In the genomic region with DNA sequence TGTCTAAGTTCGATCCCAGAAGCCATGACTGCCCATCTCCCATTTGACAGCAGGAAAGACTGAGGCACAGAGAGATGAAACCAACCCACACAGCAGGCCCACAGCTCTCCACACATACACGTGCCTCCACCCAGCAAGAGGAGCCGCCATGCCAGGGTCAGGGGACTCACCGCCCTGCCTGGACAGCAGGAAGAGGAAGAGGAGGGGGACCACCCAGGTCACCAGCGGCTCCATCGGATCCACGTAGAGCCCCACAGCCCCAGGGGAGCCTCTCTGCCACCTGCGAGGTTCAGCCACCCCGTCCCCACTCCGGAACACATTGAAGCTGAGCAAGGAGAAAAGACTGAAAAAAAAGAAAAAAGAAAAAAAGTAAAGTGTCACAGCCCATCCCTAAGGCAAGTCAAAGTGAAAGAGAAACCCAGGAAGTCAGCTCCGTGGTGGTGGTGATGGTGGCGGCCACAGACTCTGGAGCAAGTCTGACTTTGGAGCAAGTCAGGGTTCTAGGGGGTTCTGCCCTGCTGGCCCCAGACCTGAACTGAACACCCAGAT, we compare ENCODE assay signal across 9 cellular contexts. TPM values are rescaled to one million over a fixed set of nuclear protein-coding genes. Genes with fewer than 3 reads are reported as not detected.
DNase-seq lines count a peak whose midpoint lies in the region; ATAC-seq, FAIRE-seq and TF ChIP-seq lines count a peak whose summit lies in the region.
"Had no signal": no experiment of that assay in that cellular context is flagged by ENCODE, and none has a peak within 500 bp of the region (broad histone marks: within the 10 kb centered on the region; RNA-seq: fewer than 3 reads in every experiment).

Gene IL12RB1, minus strand, starts transcription at position 345 of the 549 bp plus-strand sequence. Its CDS starts 111 bp downstream, at position 234.

- no peak within 1 kb of the TSS for H4K91ac ChIP-seq in H9 (ENCODE audit: insufficient read length, low read depth, low read length)

- H3K4me1 Mint-ChIP-seq in activated CD8-positive, alpha-beta T cell treated with anti-CD3 and anti-CD28 coated beads, Interleukin-2, amount 10 ng/mL, durations not matched to agents 7 days and 5 days (ENCODE audit: low read depth): peaks cover 70% of the 10 kb centered on the region
- H3K4me1 Mint-ChIP-seq in H9: no peaks in the 10 kb centered on the region

- H4K20me1 ChIP-seq in hepatocyte (ENCODE audit: insufficient read depth, poor library complexity, severe bottlenecking): no peaks in the 10 kb centered on the region
- H4K20me1 ChIP-seq in H9 (ENCODE audit: control insufficient read depth, insufficient read depth, insufficient read length): no peaks in the 10 kb centered on the region

- no peaks in the 10 kb centered on the region for H3K27me3 ChIP-seq in hepatocyte
- no peaks in the 10 kb centered on the region for H3K27me3 ChIP-seq in H9 (ENCODE audit: insufficient read depth, low read length)

- H2BK20ac ChIP-seq in H9 (ENCODE audit: low read depth, low read length, poor library complexity, severe bottlenecking): no peak within 1 kb of the TSS

- H2BK12ac ChIP-seq in H9 (ENCODE audit: insufficient read length, low read depth, low read length): no peak within 1 kb of the TSS

- H3K4me1 ChIP-seq in hepatocyte (ENCODE audit: insufficient read depth) (no peaks in the 10 kb centered on the region), H9 (ENCODE audit: insufficient read depth, low read length) (no peaks in the 10 kb centered on the region)

- no peaks in the 10 kb centered on the region for H3K9me3 Mint-ChIP-seq in activated CD8-positive, alpha-beta T cell treated with anti-CD3 and anti-CD28 coated beads, Interleukin-2, amount 10 ng/mL, durations not matched to agents 7 days and 5 days (ENCODE audit: insufficient read depth)
- H3K9me3 Mint-ChIP-seq in H9: peaks cover 4 to 8% of the 10 kb centered on the region in 2 experiments; a peak in 3 of 5 replicates

- H3K18ac ChIP-seq in H9 (ENCODE audit: insufficient read length, low read depth, low read length): no peak within 1 kb of the TSS

- H3K27ac Mint-ChIP-seq in activated CD8-positive, alpha-beta T cell treated with anti-CD3 and anti-CD28 coated beads, Interleukin-2, amount 10 ng/mL, durations not matched to agents 7 days and 5 days: peak within 1 kb of the TSS; percentile 99
- no peak within 1 kb of the TSS for H3K27ac Mint-ChIP-seq in H9

- H4K5ac ChIP-seq in H9 (ENCODE audit: insufficient read length, low read depth, low read length): no peak within 1 kb of the TSS

- no peaks in the 10 kb centered on the region for H3K23me2 ChIP-seq in H9 (ENCODE audit: insufficient read length, low read depth, low read length, poor library complexity, severe bottlenecking)

- H3K4me3 ChIP-seq in hepatocyte: no peak within 1 kb of the TSS

- POLR2A ChIA-PET in activated CD8-positive, alpha-beta T cell treated with anti-CD3 and anti-CD28 coated beads, Interleukin-2, amount 10 ng/mL, durations not matched to agents 7 days and 5 days (lab: Charles Lee): interaction anchor here (1.0 to 5.4 kb wide), 7 partner anchors 11 to 195 kb away, joined by 4 to 38 read pairs (median 7); partner anchors contain the start of genes JUND, MAST3 and PIK3R2

- no peak within 1 kb of the TSS for H4K8ac ChIP-seq in H9 (replicated peaks; ENCODE audit: insufficient read length, low read depth, low read length)

- no peak within 1 kb of the TSS for H3K14ac ChIP-seq in H9 (ENCODE audit: insufficient read depth, low read length)

- H3K79me2 ChIP-seq in hepatocyte (no peaks in the 10 kb centered on the region), H9 (ENCODE audit: insufficient read depth, low read length) (no peaks in the 10 kb centered on the region)

- H3K9me2 ChIP-seq in hepatocyte (replicated peaks; ENCODE audit: insufficient read depth): no peaks in the 10 kb centered on the region

- no peaks in the 10 kb centered on the region for H3K27me3 Mint-ChIP-seq in activated CD8-positive, alpha-beta T cell treated with anti-CD3 and anti-CD28 coated beads, Interleukin-2, amount 10 ng/mL, durations not matched to agents 7 days and 5 days (ENCODE audit: low read depth)
- peaks cover 9% of the 10 kb centered on the region for H3K27me3 Mint-ChIP-seq in H9 (ENCODE audit: low read depth)

- H3K23ac ChIP-seq in H9 (ENCODE audit: insufficient read length, low read depth, low read length): no peak within 1 kb of the TSS

- H2BK5ac ChIP-seq in H9 (ENCODE audit: insufficient read length, low read length): no peak within 1 kb of the TSS

- H3K9ac ChIP-seq in H9 (ENCODE audit: extremely low read depth, insufficient read length, low read length): no peak within 1 kb of the TSS

- H3K36me3 Mint-ChIP-seq in activated CD8-positive, alpha-beta T cell treated with anti-CD3 and anti-CD28 coated beads, Interleukin-2, amount 10 ng/mL, durations not matched to agents 7 days and 5 days (ENCODE audit: low read depth): peaks cover 32% of the 10 kb centered on the region
- H3K36me3 Mint-ChIP-seq in H9 (ENCODE audit: insufficient read depth in 1 of 3, low read depth in 3 of 3): no peaks in the 10 kb centered on the region

- H3K36me3 ChIP-seq in KOPT-K1 (ENCODE audit: insufficient read depth, low read length): peaks cover 16% of the 10 kb centered on the region; the same call in 1 of the 2 replicates
- H3K36me3 ChIP-seq in hepatocyte (replicated peaks; ENCODE audit: insufficient read depth, low read depth): no peaks in the 10 kb centered on the region

- CTCF ChIA-PET in activated CD8-positive, alpha-beta T cell treated with anti-CD3 and anti-CD28 coated beads, Interleukin-2, amount 10 ng/mL, durations not matched to agents 7 days and 5 days (lab: Charles Lee): interaction anchor here (0.9 to 1.6 kb wide), 7 partner anchors 12 to 227 kb away, joined by 3 to 6 read pairs (median 4); partner anchors contain the start of gene RPL18A

- H3K9me3 ChIP-seq in KOPT-K1 (ENCODE audit: insufficient read depth, low read length, poor library complexity, severe bottlenecking): no peaks in the 10 kb centered on the region
- no peaks in the 10 kb centered on the region for H3K9me3 ChIP-seq in hepatocyte (ENCODE audit: low read depth)
- no peaks in the 10 kb centered on the region for H3K9me3 ChIP-seq in H9 (ENCODE audit: control insufficient read depth, low read depth, low read length)

- 82% methylated on average over 12 of the region's 12 CpGs for WGBS in hepatocyte (ENCODE audit: low lambda C conversion rate, missing lambda C conversion rate)
- WGBS in H9 (ENCODE audit: extremely low coverage, insufficient read length, low lambda C conversion rate): no CpG with 5 or more reads among the region's 12 CpGs

- no peaks in the 10 kb centered on the region for H3K79me1 ChIP-seq in H9 (ENCODE audit: insufficient read depth, low read depth, low read length, poor library complexity, severe bottlenecking)

- no peak within 1 kb of the TSS for H3K4ac ChIP-seq in H9 (ENCODE audit: low read depth, low read length)

- no peak within 1 kb of the TSS for H2BK120ac ChIP-seq in H9 (ENCODE audit: low read depth, low read length, poor library complexity, severe bottlenecking)

- peak within 1 kb of the TSS; percentile 97 for H3K27ac ChIP-seq in KOPT-K1 (ENCODE audit: low read depth, low read length, poor library complexity, severe bottlenecking)
- H3K27ac ChIP-seq in hepatocyte: no peak within 1 kb of the TSS
- no peak within 1 kb of the TSS for H3K27ac ChIP-seq in H9 (ENCODE audit: insufficient read length, low read depth, low read length)

- H3T11ph ChIP-seq in H9 (ENCODE audit: low read length): no peak within 1 kb of the TSS

- H3K4me2 ChIP-seq in hepatocyte (no peak within 1 kb of the TSS), H9 (ENCODE audit: insufficient read depth, insufficient read length, low read length) (no peak within 1 kb of the TSS)

- peak; percentile 87 for DNase-seq in activated CD8-positive, alpha-beta T cell treated with anti-CD3 and anti-CD28 coated beads, Interleukin-2, amount 10 ng/mL, durations not matched to agents 7 days and 5 days
- DNase-seq in iris pigment epithelial cell (ENCODE audit: low read depth) (peak; percentile 27), NCI-H446 (lab: John Stamatoyannopoulos, UW) (no peak), hepatocyte (ENCODE audit: low spot score) (no peak), urothelium cell line (ENCODE audit: low spot score) (no peak), H9 (no peak)
- DNase-seq in stimulated activated naive CD8-positive, alpha-beta T cell treated with anti-CD3 and anti-CD28 coated beads, Interleukin-15, Interleukin-2, amounts not matched to agents 100 U/mL and 50 U/mL, for 24 hours: peak; percentile 65

- no peak within 1 kb of the TSS for H3K56ac ChIP-seq in H9 (ENCODE audit: insufficient read length, low read depth, low read length)

- TF ChIP-seq CTCF in hepatocyte (IDR thresholded peaks at IDR 0.05; ENCODE audit: poor library complexity): no peak
- no peak for TF ChIP-seq CTCF in H9 (conservative IDR thresholded peaks at IDR 0.05)

- H2BK15ac ChIP-seq in H9 (ENCODE audit: low read depth, low read length): no peak within 1 kb of the TSS

- no peak for FAIRE-seq in urothelium cell line (lab: Jason Lieb, UNC)

- peak within 1 kb of the TSS; percentile 98 for H3K4me3 Mint-ChIP-seq in activated CD8-positive, alpha-beta T cell treated with anti-CD3 and anti-CD28 coated beads, Interleukin-2, amount 10 ng/mL, durations not matched to agents 7 days and 5 days
- no peak within 1 kb of the TSS for H3K4me3 Mint-ChIP-seq in H9

- H2AFZ ChIP-seq in hepatocyte: no peak within 1 kb of the TSS
- no peak within 1 kb of the TSS for H2AFZ ChIP-seq in H9 (ENCODE audit: low read length)

- no peak within 1 kb of the TSS for H2AK5ac ChIP-seq in H9 (ENCODE audit: insufficient read length, low read length)

- peak; percentile 78 for ATAC-seq in activated CD8-positive, alpha-beta T cell treated with anti-CD3 and anti-CD28 coated beads, Interleukin-2, amount 10 ng/mL, durations not matched to agents 7 days and 5 days
- ATAC-seq in stimulated activated naive CD8-positive, alpha-beta T cell treated with anti-CD3 and anti-CD28 coated beads, Interleukin-15, Interleukin-2, amounts not matched to agents 100 U/mL and 50 U/mL, for 24 hours: peak; percentile 43

RNA-seq across cellular contexts. Expression of gene IL12RB1, which starts in this region (rescaled TPM):
- 10 to 100 TPM; 75.2 to 78.6 TPM for total RNA-seq in activated CD8-positive, alpha-beta T cell treated with anti-CD3 and anti-CD28 coated beads, Interleukin-2, amount 10 ng/mL, durations not matched to agents 7 days and 5 days
- total RNA-seq in hepatocyte (not detected in 2 replicates), H9 (2021) (not detected in 2 replicates)
- not detected in 2 replicates for polyA plus RNA-seq in hepatocyte
- total RNA-seq: SK-MEL-5 had no signal

Comparison
In these comparisons a context has a peak if more than half of its experiments do, and no peak if none do; other contexts are left out.
1. RNA of gene IL12RB1 (total RNA-seq): 75.2 to 78.6 TPM in activated CD8-positive, alpha-beta T cell treated with anti-CD3 and anti-CD28 coated beads, Interleukin-2, amount 10 ng/mL, durations not matched to agents 7 days and 5 days; not detected in H9 and not detected in hepatocyte; every median in the first group is over 10 times any median in the second.
2. DNase-seq: peak in activated CD8-positive, alpha-beta T cell treated with anti-CD3 and anti-CD28 coated beads, Interleukin-2, amount 10 ng/mL, durations not matched to agents 7 days and 5 days (single experiment), iris pigment epithelial cell (single experiment) and stimulated activated naive CD8-positive, alpha-beta T cell treated with anti-CD3 and anti-CD28 coated beads, Interleukin-15, Interleukin-2, amounts not matched to agents 100 U/mL and 50 U/mL, for 24 hours (single experiment); none in NCI-H446 (0 of 2), hepatocyte (single experiment), urothelium cell line (single experiment) and H9 (single experiment).